Comparison of ENCODE assay signal across 14 cellular contexts in the genomic region with DNA sequence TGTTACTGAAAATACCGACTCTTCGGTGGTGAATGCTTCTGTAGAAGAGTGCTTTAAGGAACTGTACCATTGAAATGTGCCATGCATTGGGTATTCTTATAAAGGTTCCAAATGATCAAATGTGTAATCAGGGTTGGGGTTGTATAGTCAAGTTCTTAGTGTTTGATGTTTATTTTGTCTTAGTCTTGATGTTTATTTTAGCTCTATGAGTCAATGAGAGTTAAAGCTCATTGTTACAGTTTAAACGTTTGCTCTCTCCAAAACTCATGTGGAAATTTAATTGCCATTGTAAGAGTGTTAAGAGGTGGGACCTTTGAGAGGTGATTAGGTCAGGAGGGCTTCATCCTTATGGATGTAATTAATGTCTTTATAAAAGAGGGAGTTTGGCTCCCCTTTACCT.
"Had no signal": no experiment of that assay in that cellular context is flagged by ENCODE, and none has a peak within 500 bp of the region (broad histone marks: within the 10 kb centered on the region; RNA-seq: fewer than 3 reads in every experiment).

No MANE protein-coding gene starts in this region.

- H3K27me3 ChIP-seq: cardiac muscle cell, neural progenitor cell, pancreas, testis had no signal

- H3K4me3 ChIP-seq: cardiac muscle cell, neural progenitor cell, pancreas, testis had no signal

- H2AFZ ChIP-seq: neural progenitor cell had no signal

- DNase-seq: activated CD8-positive, alpha-beta memory T cell treated with anti-CD3 and anti-CD28 coated beads, Interleukin-2, amount 10 ng/mL, durations not matched to agents 7 days and 5 days; activated effector memory CD4-positive, alpha-beta T cell treated with Interleukin-2 at 50 U/mL for 16 hours; activated T-cell treated with anti-CD3 and anti-CD28 coated beads, Interleukin-2, amount 50 U/mL, for 24 hours; anterior cingulate cortex; hypothalamus; pancreas; stimulated activated CD4-positive, alpha-beta T cell treated with anti-CD3 and anti-CD28 coated beads, Interleukin-15, amount 100 ng/mL, for 24 hours; stimulated activated CD4-positive, alpha-beta T cell treated with anti-CD3 and anti-CD28 coated beads, Interleukin-4, amount 100 ng/mL, for 4 hours; stimulated activated naive CD8-positive, alpha-beta T cell treated with anti-CD3 and anti-CD28 coated beads, Interleukin-15, amount 100 ng/mL, for 72 hours; testis had no signal

- H3K36me3 ChIP-seq: neural progenitor cell, pancreas had no signal

- H3K4me1 ChIP-seq: neural progenitor cell, pancreas, testis had no signal

- H3K9ac ChIP-seq: neural progenitor cell had no signal

- ATAC-seq: activated CD8-positive, alpha-beta memory T cell treated with anti-CD3 and anti-CD28 coated beads, Interleukin-2, amount 10 ng/mL, durations not matched to agents 7 days and 5 days; activated naive CD4-positive, alpha-beta T cell treated with anti-CD3 and anti-CD28 coated beads, Interleukin-2, amount 50 U/mL, for 72 hours; pancreas; stimulated activated naive CD8-positive, alpha-beta T cell treated with anti-CD3 and anti-CD28 coated beads, Interleukin-15, amount 100 ng/mL, for 72 hours had no signal

- H3K9me3 ChIP-seq: pancreas, testis had no signal

- H3K4me2 ChIP-seq: neural progenitor cell had no signal

- FAIRE-seq: TTC549 had no signal

- H3K27ac ChIP-seq: cardiac muscle cell, neural progenitor cell, pancreas, testis had no signal
